ENCODE assay signal across 28 cellular contexts in the genomic region with DNA sequence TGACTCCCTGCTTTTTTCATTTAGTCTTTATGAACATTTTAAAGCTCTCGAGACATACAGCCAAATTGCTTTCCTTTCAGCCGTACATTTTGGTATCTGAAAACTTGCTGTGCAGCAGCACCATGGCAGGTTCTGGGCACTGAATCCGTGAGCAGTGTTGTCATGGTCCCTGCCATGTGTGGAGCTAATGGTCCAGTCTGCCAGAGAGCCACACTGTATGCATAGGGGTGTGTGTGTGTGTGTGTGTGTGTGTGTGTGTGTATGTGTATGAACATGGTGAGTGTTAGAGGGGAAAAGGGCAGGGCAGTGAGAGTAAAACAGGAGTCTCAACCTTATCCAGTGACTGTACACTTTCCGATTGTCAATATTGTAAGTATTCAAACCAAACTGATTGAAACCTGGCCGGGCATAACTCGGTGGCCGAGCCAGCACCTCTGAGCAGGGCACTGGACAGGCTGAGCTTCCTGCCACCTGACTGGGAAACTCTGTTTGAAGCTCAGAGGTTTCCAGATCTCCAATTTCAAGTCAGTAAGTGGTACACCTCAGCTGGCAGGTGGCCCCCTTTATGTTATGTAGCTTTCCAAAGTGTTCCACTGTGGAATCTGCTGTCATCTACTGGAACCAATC.
"Had no signal": no experiment of that assay in that cellular context is flagged by ENCODE, and none has a peak within 500 bp of the region (broad histone marks: within the 10 kb centered on the region; RNA-seq: fewer than 3 reads in every experiment).

No MANE protein-coding gene starts in this region.

- H3K4me2 ChIP-seq: neural progenitor cell had no signal

- H3K27me3 ChIP-seq: colonic mucosa, dorsolateral prefrontal cortex, gastroesophageal sphincter had no signal

- H3K4me3 ChIP-seq: colonic mucosa, dorsolateral prefrontal cortex, gastroesophageal sphincter, neural progenitor cell had no signal

- H3K9ac ChIP-seq: neural progenitor cell had no signal

- H3K9me3 Mint-ChIP-seq: activated CD4-positive, alpha-beta memory T cell treated with anti-CD3 and anti-CD28 coated beads, Interleukin-2, amount 10 ng/mL, durations not matched to agents 7 days and 5 days; activated CD4-positive, alpha-beta T cell treated with anti-CD3 and anti-CD28 coated beads, Interleukin-2, amount 10 ng/mL, durations not matched to agents 7 days and 5 days; activated T-helper 2 cell treated with anti-CD3 and anti-CD28 coated beads, Interferon-gamma antibody, Interleukin-2, Interleukin-4, amounts not matched to agents 10 μg/mL and 5 μg/mL and 100 μg/mL, durations not matched to agents 14 hours and 24 hours and 36 hours; naive thymus-derived CD8-positive, alpha-beta T cell; T-helper 1 cell treated with Interleukin-12 subunit alpha and Interleukin-12 subunit beta and Interleukin-4 antibody, amounts not matched to agents 30 μg/mL and 1 μg/mL, for 36 hours had no signal

- H3K9me3 ChIP-seq: colonic mucosa, gastroesophageal sphincter had no signal

- H3K4me1 ChIP-seq: colonic mucosa, gastroesophageal sphincter had no signal

- H2AFZ ChIP-seq: neural progenitor cell had no signal

- H3K4me3 Mint-ChIP-seq: activated CD4-positive, alpha-beta memory T cell treated with anti-CD3 and anti-CD28 coated beads, Interleukin-2, amount 10 ng/mL, durations not matched to agents 7 days and 5 days; activated CD4-positive, alpha-beta T cell treated with anti-CD3 and anti-CD28 coated beads, Interleukin-2, amount 10 ng/mL, durations not matched to agents 7 days and 5 days; activated CD8-positive, alpha-beta memory T cell treated with anti-CD3 and anti-CD28 coated beads, Interleukin-2, amount 10 ng/mL, durations not matched to agents 7 days and 5 days; activated naive CD8-positive, alpha-beta T cell; mesothelial cell of epicardium; naive thymus-derived CD8-positive, alpha-beta T cell; neural progenitor cell; T-helper 1 cell treated with Interleukin-12 subunit alpha and Interleukin-12 subunit beta and Interleukin-4 antibody, amounts not matched to agents 30 μg/mL and 1 μg/mL, for 36 hours had no signal

- H3K27ac ChIP-seq: colonic mucosa, dorsolateral prefrontal cortex, gastroesophageal sphincter, neural progenitor cell had no signal

- H3K36me3 ChIP-seq: colonic mucosa had no signal

- DNase-seq: activated CD4-positive, alpha-beta memory T cell treated with anti-CD3 and anti-CD28 coated beads, Interleukin-2, amount 10 ng/mL, durations not matched to agents 7 days and 5 days; activated CD4-positive, alpha-beta T cell treated with anti-CD3 and anti-CD28 coated beads for 1 hour; activated CD4-positive, alpha-beta T cell treated with anti-CD3 and anti-CD28 coated beads, Interleukin-2, amount 10 ng/mL, durations not matched to agents 7 days and 5 days; activated CD8-positive, alpha-beta memory T cell treated with anti-CD3 and anti-CD28 coated beads, Interleukin-2, amount 10 ng/mL, durations not matched to agents 7 days and 5 days; activated T-cell treated with anti-CD3 and anti-CD28 coated beads, Interleukin-2, amount 50 U/mL, for 48 hours; anterior cingulate cortex; cerebellar nuclear complex; colonic mucosa; dorsolateral prefrontal cortex; effector memory CD4-positive, alpha-beta T cell; erythroblast; head of caudate nucleus; hippocampal formation; left cardiac atrium; left ventricle myocardium superior; naive thymus-derived CD8-positive, alpha-beta T cell; occipital lobe; right cardiac atrium; stimulated activated CD4-positive, alpha-beta T cell treated with anti-CD3 and anti-CD28 coated beads, Interleukin-15, amount 100 ng/mL, for 24 hours; stimulated activated CD4-positive, alpha-beta T cell treated with anti-CD3 and anti-CD28 coated beads, Interleukin-2, amount 100 ng/mL, for 24 hours; stimulated activated naive CD8-positive, alpha-beta T cell treated with anti-CD3 and anti-CD28 coated beads, Interleukin-15, Interleukin-2, amounts not matched to agents 100 U/mL and 50 U/mL, for 24 hours; T1000 had no signal

- H3K27me3 Mint-ChIP-seq: activated CD4-positive, alpha-beta memory T cell treated with anti-CD3 and anti-CD28 coated beads, Interleukin-2, amount 10 ng/mL, durations not matched to agents 7 days and 5 days; activated CD4-positive, alpha-beta T cell treated with anti-CD3 and anti-CD28 coated beads, Interleukin-2, amount 10 ng/mL, durations not matched to agents 7 days and 5 days; activated CD8-positive, alpha-beta memory T cell treated with anti-CD3 and anti-CD28 coated beads, Interleukin-2, amount 10 ng/mL, durations not matched to agents 7 days and 5 days; activated naive CD8-positive, alpha-beta T cell; naive thymus-derived CD8-positive, alpha-beta T cell had no signal

- H3K4me1 Mint-ChIP-seq: activated CD4-positive, alpha-beta memory T cell treated with anti-CD3 and anti-CD28 coated beads, Interleukin-2, amount 10 ng/mL, durations not matched to agents 7 days and 5 days; mesothelial cell of epicardium; naive thymus-derived CD8-positive, alpha-beta T cell had no signal

- H3K27ac Mint-ChIP-seq: activated CD4-positive, alpha-beta memory T cell treated with anti-CD3 and anti-CD28 coated beads, Interleukin-2, amount 10 ng/mL, durations not matched to agents 7 days and 5 days; activated CD4-positive, alpha-beta T cell treated with anti-CD3 and anti-CD28 coated beads, Interleukin-2, amount 10 ng/mL, durations not matched to agents 7 days and 5 days; activated CD8-positive, alpha-beta memory T cell treated with anti-CD3 and anti-CD28 coated beads, Interleukin-2, amount 10 ng/mL, durations not matched to agents 7 days and 5 days; activated naive CD8-positive, alpha-beta T cell; activated T-helper 2 cell treated with anti-CD3 and anti-CD28 coated beads, Interferon-gamma antibody, Interleukin-2, Interleukin-4, amounts not matched to agents 10 μg/mL and 5 μg/mL and 100 μg/mL, durations not matched to agents 14 hours and 24 hours and 36 hours; mesothelial cell of epicardium; neural progenitor cell; T-helper 1 cell treated with Interleukin-12 subunit alpha and Interleukin-12 subunit beta and Interleukin-4 antibody, amounts not matched to agents 30 μg/mL and 1 μg/mL, for 36 hours had no signal

- ATAC-seq: activated CD8-positive, alpha-beta memory T cell treated with anti-CD3 and anti-CD28 coated beads, Interleukin-2, amount 10 ng/mL, durations not matched to agents 7 days and 5 days; gastroesophageal sphincter; left cardiac atrium; left ventricle myocardium superior; naive thymus-derived CD8-positive, alpha-beta T cell; right cardiac atrium; stimulated activated naive CD8-positive, alpha-beta T cell treated with anti-CD3 and anti-CD28 coated beads, Interleukin-15, Interleukin-2, amounts not matched to agents 100 U/mL and 50 U/mL, for 24 hours had no signal
